8 cellular contexts compared by ENCODE assay signal in genomic region chr1:46717654-46718053, GRCh38. TPM values are rescaled to one million over a fixed set of nuclear protein-coding genes. Genes with fewer than 3 reads are reported as not detected.
DNase-seq lines count a peak whose midpoint lies in the region; ATAC-seq and TF ChIP-seq lines count a peak whose summit lies in the region.

No MANE protein-coding gene starts in this region.

- peak overlapping the region; percentile 82 for H3K4me3 Mint-ChIP-seq in MCF 10A (ENCODE audit: unreplicated experiment)

- H3K36me3 Mint-ChIP-seq in MCF 10A (ENCODE audit: insufficient read depth, unreplicated experiment), result peaks cover 40% of the 10 kb centered on the region

- ATAC-seq in HG02970 (IDR thresholded peaks at IDR 0.05; ENCODE audit: low FRiP score, unreplicated experiment), result no peak

- no TSS peak for BruUV-seq in MCF 10A (replicated peaks; lab: Mats Ljungman, UMichigan)

- no peak for TF ChIP-seq CTCF in AG10803 (conservative IDR thresholded peaks at IDR 0.05; ENCODE audit: low read length)
- no peak for TF ChIP-seq CTCF in MCF 10A (IDR thresholded peaks at IDR 0.05; ENCODE audit: unreplicated experiment)

- peak overlapping the region; percentile 90 for H3K27ac Mint-ChIP-seq in MCF 10A (ENCODE audit: low read depth, unreplicated experiment)

- peak overlapping the region; percentile 90 for H3K9ac ChIP-seq in HUES6 (ENCODE audit: low read length)

- H3K9me3 ChIP-seq in HUES6 (ENCODE audit: control insufficient read depth, insufficient read depth, low read depth, low read length) (no peaks in the 10 kb centered on the region), muscle layer of duodenum (ENCODE audit: control insufficient read depth in 1 of 2, low read length in 2 of 2) (no peaks in the 10 kb centered on the region)

- CTCF ChIA-PET in MCF 10A (lab: Yijun Ruan, JAX), result interaction anchor here (0.6 to 1.9 kb wide), 3 partner anchors 8 to 274 kb away, joined by 3 to 5 read pairs (median 4); no protein-coding TSS in a partner anchor

- H3K4me1 ChIP-seq in HUES6 (ENCODE audit: control insufficient read depth, insufficient read depth, low read length) (peaks cover 17% of the 10 kb centered on the region), muscle layer of duodenum (ENCODE audit: control insufficient read depth in 1 of 2, insufficient read depth in 2 of 2, low read length in 2 of 2) (peaks cover 19 to 28% of the 10 kb centered on the region in 2 donors)

- H3K4me1 Mint-ChIP-seq in MCF 10A (ENCODE audit: insufficient read depth, unreplicated experiment), result peaks cover 25% of the 10 kb centered on the region

- peaks cover 38% of the 10 kb centered on the region for H3K36me3 ChIP-seq in HUES6 (ENCODE audit: control insufficient read depth, insufficient read depth, low read length)
- peaks cover 13 to 18% of the 10 kb centered on the region in 2 donors for H3K36me3 ChIP-seq in muscle layer of duodenum (ENCODE audit: control insufficient read depth in 1 of 2, insufficient read depth in 2 of 2, low read length in 2 of 2)

- no peaks in the 10 kb centered on the region for H3K27me3 ChIP-seq in HUES6 (ENCODE audit: control insufficient read depth, insufficient read depth, low read length)
- H3K27me3 ChIP-seq in muscle layer of duodenum (ENCODE audit: low read depth, low read length), result no peaks in the 10 kb centered on the region

- intact Hi-C loops in MCF 10A (cut with micrococcal nuclease), result loop anchor here (2.0 kb wide), 1 partner anchor 161 kb away; no protein-coding TSS in a partner anchor

- H3K27ac ChIP-seq in HUES6 (ENCODE audit: low read depth, low read length) (no peak overlapping the region), muscle layer of duodenum (ENCODE audit: low read length) (peak overlapping the region; percentile 82)

- POLR2A ChIA-PET in MCF 10A (lab: Yijun Ruan, JAX), result interaction anchor here (1.0 to 3.9 kb wide), 6 partner anchors 15 to 316 kb away, joined by 3 to 18 read pairs (median 7); partner anchors contain the start of genes ATPAF1, MKNK1 and MOB3C

- H3K27me3 Mint-ChIP-seq in MCF 10A (ENCODE audit: insufficient read depth, unreplicated experiment), result no peaks in the 10 kb centered on the region

- H3K4me3 ChIP-seq in AG10803 (ENCODE audit: low read length), result peak overlapping the region; percentile 66
- H3K4me3 ChIP-seq in HUES6 (ENCODE audit: low read depth, low read length), result peak overlapping the region; percentile 99
- peak overlapping the region; percentile 89 to 93 for H3K4me3 ChIP-seq in muscle layer of duodenum (ENCODE audit: low read depth in 1 of 2, low read length in 2 of 2)

- DNase-seq in AG10803 (ENCODE audit: low read depth) (no peak), MCF 10A (ENCODE audit: unreplicated experiment) (no peak), NCI-H1048 (lab: John Stamatoyannopoulos, UW) (no peak), hippocampal formation (lab: John Stamatoyannopoulos, UW) (no peak)
- no peak for DNase-seq in central memory CD4-positive, alpha-beta T cell

- no peaks in the 10 kb centered on the region for H3K9me3 Mint-ChIP-seq in MCF 10A (ENCODE audit: unreplicated experiment)

RNA-seq across cellular contexts. Expression of gene EFCAB14, which starts 1.3 kb away (rescaled TPM):
- 33.9 and 48.1 TPM in 2 replicates for total RNA-seq in MCF 10A (2022)

RNA-seq across cellular contexts. Expression of gene TEX38, which starts 46.0 kb away (rescaled TPM):
- not detected in 2 replicates for total RNA-seq in MCF 10A (2022)

RNA-seq across cellular contexts. Expression of gene ATPAF1, which starts 49.5 kb away (rescaled TPM):
- 43.2 and 44.1 TPM in 2 replicates for total RNA-seq in MCF 10A (2022)
